ENCODE assay signal across 15 cellular contexts in genomic region chr13:20363162-20363561, GRCh38.
"Had no signal": no experiment of that assay in that cellular context is flagged by ENCODE, and none has a peak within 500 bp of the region (broad histone marks: within the 10 kb centered on the region; RNA-seq: fewer than 3 reads in every experiment).

No MANE protein-coding gene starts in this region.

- H3K9me3 Mint-ChIP-seq: activated naive CD8-positive, alpha-beta T cell treated with anti-CD3 and anti-CD28 coated beads for 36 hours; mesothelial cell of epicardium; natural killer cell treated with Interleukin-12 subunit alpha and Interleukin-12 subunit beta and Interleukin-15 and Interleukin-18, amount 100 ng/mL, for 72 hours; stimulated activated naive CD8-positive, alpha-beta T cell treated with anti-CD3 and anti-CD28 coated beads, Interleukin-15, Interleukin-2, amounts not matched to agents 100 ng/mL and 50 ng/mL, for 24 hours had no signal

- H3K9me3 ChIP-seq: left lung, neutrophil, ovary, prostate gland, tibial artery had no signal

- H3K4me3 ChIP-seq: left lung, ovary, prostate gland, tibial artery had no signal

- H3K27ac Mint-ChIP-seq: activated naive CD8-positive, alpha-beta T cell treated with anti-CD3 and anti-CD28 coated beads for 36 hours; mesothelial cell of epicardium; stimulated activated naive CD8-positive, alpha-beta T cell treated with anti-CD3 and anti-CD28 coated beads, Interleukin-15, Interleukin-2, amounts not matched to agents 100 ng/mL and 50 ng/mL, for 24 hours had no signal

- DNase-seq: activated naive CD4-positive, alpha-beta T cell treated with Interleukin-2 at 50 U/mL for 16 hours; activated naive CD8-positive, alpha-beta T cell treated with anti-CD3 and anti-CD28 coated beads for 36 hours; activated T-cell treated with anti-CD3 and anti-CD28 coated beads, Interleukin-2, amount 50 U/mL, for 48 hours; cerebellar nuclear complex; foreskin keratinocyte; left lung; ovary; stimulated activated CD4-positive, alpha-beta T cell treated with anti-CD3 and anti-CD28 coated beads, Interleukin-12 subunit alpha, Interleukin-12 subunit beta, amount 100 ng/mL, for 4 hours; T-helper 1 cell; tibial artery had no signal

- H3K27ac ChIP-seq: foreskin keratinocyte, left lung, neutrophil, ovary, prostate gland, tibial artery had no signal

- H3K27me3 Mint-ChIP-seq: stimulated activated naive CD8-positive, alpha-beta T cell treated with anti-CD3 and anti-CD28 coated beads, Interleukin-15, Interleukin-2, amounts not matched to agents 100 ng/mL and 50 ng/mL, for 24 hours had no signal

- H3K4me3 Mint-ChIP-seq: activated naive CD8-positive, alpha-beta T cell treated with anti-CD3 and anti-CD28 coated beads for 36 hours; mesothelial cell of epicardium; natural killer cell treated with Interleukin-12 subunit alpha and Interleukin-12 subunit beta and Interleukin-15 and Interleukin-18, amount 100 ng/mL, for 72 hours; stimulated activated naive CD8-positive, alpha-beta T cell treated with anti-CD3 and anti-CD28 coated beads, Interleukin-15, Interleukin-2, amounts not matched to agents 100 ng/mL and 50 ng/mL, for 24 hours had no signal

- ATAC-seq: foreskin keratinocyte, left lung had no signal

- H3K36me3 Mint-ChIP-seq: activated naive CD8-positive, alpha-beta T cell treated with anti-CD3 and anti-CD28 coated beads for 36 hours; mesothelial cell of epicardium; natural killer cell treated with Interleukin-12 subunit alpha and Interleukin-12 subunit beta and Interleukin-15 and Interleukin-18, amount 100 ng/mL, for 72 hours had no signal

- H3K36me3 ChIP-seq: left lung, neutrophil, ovary, prostate gland, tibial artery had no signal

- H3K27me3 ChIP-seq: foreskin keratinocyte, neutrophil, ovary had no signal

- H3K4me1 ChIP-seq: left lung, prostate gland, tibial artery had no signal
